Comparison of ENCODE assay signal across 11 cellular contexts in genomic region chr7:137978464-137979237, GRCh38. TPM values are rescaled to one million over a fixed set of nuclear protein-coding genes. Genes with fewer than 3 reads are reported as not detected.
A peak's percentile ranks its signal among the peaks of the same experiment; 100 is the strongest.
DNase-seq lines count a peak whose midpoint lies in the region; ATAC-seq and TF ChIP-seq lines count a peak whose summit lies in the region.
"Had no signal": no experiment of that assay in that cellular context is flagged by ENCODE, and none has a peak within 500 bp of the region (broad histone marks: within the 10 kb centered on the region; RNA-seq: fewer than 3 reads in every experiment).

No MANE protein-coding gene starts in this region.

- H3K27ac Mint-ChIP-seq in neural progenitor cell = peak overlapping the region; percentile 43
- H3K27ac Mint-ChIP-seq in CD4-positive, alpha-beta memory T cell = peak overlapping the region in 2 of 7 donors; percentile 39 to 63

- peaks cover 8% of the 10 kb centered on the region for H3F3A ChIP-seq in neural progenitor cell (ENCODE audit: low read depth)

- peak overlapping the region; percentile 51 for H3K27ac ChIP-seq in Panc1 (ENCODE audit: low read length)
- H3K27ac ChIP-seq in esophagus muscularis mucosa (replicated peaks in 1 of 4) = peak overlapping the region; percentile 69 to 78 (median 76)
- no peak overlapping the region for H3K27ac ChIP-seq in neural progenitor cell
- no peak overlapping the region for H3K27ac ChIP-seq in CD4-positive, alpha-beta memory T cell (ENCODE audit: low read depth, low read length)
- H3K27ac ChIP-seq: BLaER1 treated with 17β-estradiol and CSF1 and Interleukin-3, amounts not matched to agents 10 nM and 100 nM had no signal

- intact Hi-C loops in Panc1 (cut with micrococcal nuclease; ENCODE audit: unreplicated experiment) = no loop called here
- intact Hi-C loops in esophagus muscularis mucosa (cut with DNase I) = no loop called here
- intact Hi-C loops in CD4-positive, alpha-beta memory T cell (cut with micrococcal nuclease) = no loop called here

- H3K4me3 Mint-ChIP-seq in neural progenitor cell = no peak overlapping the region
- H3K4me3 Mint-ChIP-seq in CD4-positive, alpha-beta memory T cell = no peak overlapping the region

- DNase-seq in ACHN = peak; percentile 98
- peak; percentile 94 for DNase-seq in Panc1 (ENCODE audit: low read depth, low spot score)
- DNase-seq in esophagus muscularis mucosa (ENCODE audit: extremely low spot score) = no peak
- DNase-seq in neural progenitor cell (ENCODE audit: low spot score) = no peak
- no peak for DNase-seq in activated T-cell treated with anti-CD3 and anti-CD28 coated beads, Interleukin-2, amount 50 U/mL, for 1 hour
- no peak for DNase-seq in CD4-positive, alpha-beta memory T cell
- no peak for DNase-seq in GM10248 (ENCODE audit: extremely low spot score)
- no peak for DNase-seq in NCI-H510A treated with DMSO at 0.1 percent for 48 hours (lab: John Stamatoyannopoulos, UW)
- DNase-seq: naive B cell, NCI-H1930 had no signal

- POLR2A ChIA-PET in Panc1 (lab: Charles Lee) (no interaction called here), GM10248 (lab: Yijun Ruan, JAX) (no interaction called here)
- POLR2A ChIA-PET in CD4-positive, alpha-beta memory T cell (lab: Charles Lee; ENCODE audit: partially characterized antibody) = interaction anchor here (1.2 kb wide), 1 partner anchor 24 kb away, joined by 3 read pairs; no protein-coding TSS in a partner anchor

- in situ Hi-C loops in ACHN (cut with HindIII; ENCODE audit: low pct_ligation_motif_present, low pct_unique_long_range_greater_than_20kb, low sequenced_read_pairs) (no loop called here), Panc1 (cut with HindIII; ENCODE audit: low pct_unique_long_range_greater_than_20kb, low sequenced_read_pairs) (no loop called here)

- H3K27me3 ChIP-seq in Panc1 (ENCODE audit: control insufficient read depth, insufficient read depth, low read length) (no peaks in the 10 kb centered on the region), esophagus muscularis mucosa (no peaks in the 10 kb centered on the region), neural progenitor cell (no peaks in the 10 kb centered on the region)
- H3K27me3 ChIP-seq in CD4-positive, alpha-beta memory T cell (ENCODE audit: insufficient read depth, low read length) = no peaks in the 10 kb centered on the region
- H3K27me3 ChIP-seq: BLaER1 treated with 17β-estradiol and CSF1 and Interleukin-3, amounts not matched to agents 10 nM and 100 nM had no signal

- no peaks in the 10 kb centered on the region for H3K27me3 Mint-ChIP-seq in neural progenitor cell (ENCODE audit: insufficient read depth, low read depth)
- H3K27me3 Mint-ChIP-seq in CD4-positive, alpha-beta memory T cell = no peaks in the 10 kb centered on the region
- H3K27me3 Mint-ChIP-seq: naive B cell had no signal

- no peak overlapping the region for H3K4me2 ChIP-seq in neural progenitor cell

- H3K9me3 ChIP-seq in Panc1 (ENCODE audit: control insufficient read depth, insufficient read depth, low read depth, low read length) (no peaks in the 10 kb centered on the region), esophagus muscularis mucosa (no peaks in the 10 kb centered on the region), neural progenitor cell (ENCODE audit: low read depth) (no peaks in the 10 kb centered on the region)
- peaks cover 0 to 4% of the 10 kb centered on the region in 2 donors for H3K9me3 ChIP-seq in CD4-positive, alpha-beta memory T cell (ENCODE audit: control insufficient read depth in 1 of 2, low read length in 2 of 2)

- TF ChIP-seq CTCF in Panc1 (IDR thresholded peaks at IDR 0.05) (no peak), esophagus muscularis mucosa (IDR thresholded peaks at IDR 0.05) (no peak), neural progenitor cell (IDR thresholded peaks at IDR 0.05) (no peak), GM10248 (IDR thresholded peaks at IDR 0.05; ENCODE audit: control extremely low read depth, extremely low read depth, low read depth, missing control alignments) (no peak)

- TF ChIP-seq EP300 in esophagus muscularis mucosa (IDR thresholded peaks at IDR 0.05) = peak; percentile 49

- CTCF ChIA-PET in Panc1 (lab: Charles Lee) = no interaction called here
- CTCF ChIA-PET in CD4-positive, alpha-beta memory T cell (lab: Charles Lee; ENCODE audit: partially characterized antibody) = interaction anchor here (4.7 kb wide), 1 partner anchor 30 kb away, joined by 13 read pairs; no protein-coding TSS in a partner anchor
- CTCF ChIA-PET in GM10248 (lab: Yijun Ruan, JAX) = interaction anchor here (0.9 to 4.9 kb wide), 6 partner anchors 9 to 33 kb away, joined by 3 to 34 read pairs (median 6); partner anchors contain the start of gene CREB3L2

- no peak overlapping the region for H3K4me3 ChIP-seq in Panc1 (ENCODE audit: low read depth in 2 of 2, low read length in 2 of 2)
- H3K4me3 ChIP-seq in esophagus muscularis mucosa = no peak overlapping the region
- no peak overlapping the region for H3K4me3 ChIP-seq in neural progenitor cell
- no peak overlapping the region for H3K4me3 ChIP-seq in CD4-positive, alpha-beta memory T cell (ENCODE audit: low read length in 2 of 2)
- H3K4me3 ChIP-seq: BLaER1 treated with 17β-estradiol and CSF1 and Interleukin-3, amounts not matched to agents 10 nM and 100 nM had no signal

- no peaks in the 10 kb centered on the region for H4K20me1 ChIP-seq in neural progenitor cell (ENCODE audit: low read depth)

- H3K36me3 ChIP-seq in Panc1 (ENCODE audit: control insufficient read depth, insufficient read depth, low read length) (no peaks in the 10 kb centered on the region), esophagus muscularis mucosa (no peaks in the 10 kb centered on the region), neural progenitor cell (no peaks in the 10 kb centered on the region)
- no peaks in the 10 kb centered on the region for H3K36me3 ChIP-seq in CD4-positive, alpha-beta memory T cell (ENCODE audit: insufficient read depth, low read length)

- no peak overlapping the region for H3K9ac ChIP-seq in neural progenitor cell
- H3K9ac ChIP-seq: BLaER1 treated with 17β-estradiol and CSF1 and Interleukin-3, amounts not matched to agents 10 nM and 100 nM had no signal

- no peak for TF ChIP-seq POLR2A in esophagus muscularis mucosa (IDR thresholded peaks at IDR 0.05; ENCODE audit: low read depth)

- peaks cover 45% of the 10 kb centered on the region for H3K4me1 Mint-ChIP-seq in neural progenitor cell
- H3K4me1 Mint-ChIP-seq in CD4-positive, alpha-beta memory T cell = peaks cover 8 to 43% (median 19%) of the 10 kb centered on the region in 4 donors

- peaks cover 30% of the 10 kb centered on the region for H3K36me3 Mint-ChIP-seq in neural progenitor cell
- H3K36me3 Mint-ChIP-seq in CD4-positive, alpha-beta memory T cell = peaks cover 21 to 42% of the 10 kb centered on the region in 2 donors

- 48% methylated on average over 10 of the region's 10 CpGs for WGBS in esophagus muscularis mucosa

- no peak overlapping the region for H2AFZ ChIP-seq in neural progenitor cell (replicated peaks)

- ATAC-seq in Panc1 = peak; percentile 94

- no TSS peak for BruUV-seq in Panc1 (replicated peaks; lab: Mats Ljungman, UMichigan)

- H3K4me1 ChIP-seq in Panc1 (ENCODE audit: control insufficient read depth, insufficient read depth, low read length) (peaks cover 7% of the 10 kb centered on the region; the same call in 1 of the 2 replicates), esophagus muscularis mucosa (peaks cover 43 to 100% (median 99%) of the 10 kb centered on the region in 4 donors), neural progenitor cell (peaks cover 40% of the 10 kb centered on the region)
- no peaks in the 10 kb centered on the region for H3K4me1 ChIP-seq in CD4-positive, alpha-beta memory T cell (ENCODE audit: insufficient read depth, low read length)

- peaks cover 75% of the 10 kb centered on the region for H3K79me2 ChIP-seq in neural progenitor cell (ENCODE audit: low read depth)

- peaks cover 20% of the 10 kb centered on the region for H3K9me3 Mint-ChIP-seq in neural progenitor cell
- H3K9me3 Mint-ChIP-seq in CD4-positive, alpha-beta memory T cell = peaks cover 3 to 13% (median 8%) of the 10 kb centered on the region in 8 donors

RNA-seq across cellular contexts. Expression of gene CREB3L2, which starts 23.2 kb away (rescaled TPM):
- total RNA-seq in Panc1 (2021; ENCODE audit: unreplicated experiment) (22.7 TPM), esophagus muscularis mucosa (10 to 100 TPM; 29.2 to 43.4 (median 37.1) TPM), neural progenitor cell (ENCODE audit: low replicate concordance) (9.9 and 10.7 TPM in 2 replicates)
- 7.2 TPM for polyA plus RNA-seq in Panc1 (2012; ENCODE audit: insufficient read length)
- total RNA-seq in CD4-positive, alpha-beta memory T cell = 10 to 100 TPM; 39.3 to 41.3 TPM
- 10 to 100 TPM in 1 of 2 donors, 1 to 10 TPM in 1; 6.8 to 17.4 TPM for polyA plus RNA-seq in CD4-positive, alpha-beta memory T cell

Comparison
In these comparisons a context has a peak if more than half of its experiments do, and no peak if none do; other contexts are left out.
1. DNase-seq: peak in ACHN (single experiment) and Panc1 (single experiment); none in esophagus muscularis mucosa (single experiment), neural progenitor cell (single experiment), activated T-cell treated with anti-CD3 and anti-CD28 coated beads, Interleukin-2, amount 50 U/mL, for 1 hour (single experiment), CD4-positive, alpha-beta memory T cell (0 of 5), GM10248 (single experiment) and NCI-H510A treated with DMSO at 0.1 percent for 48 hours (single experiment).
2. H3K27ac ChIP-seq: peak in Panc1 (single experiment) and esophagus muscularis mucosa (4 of 4); none in neural progenitor cell (single experiment) and CD4-positive, alpha-beta memory T cell (single experiment).